Comparison of ENCODE assay signal across 1 cellular context in genomic region chr20:37528442-37529213, GRCh38.
TF ChIP-seq lines count a peak whose summit lies in the region.

No MANE protein-coding gene starts in this region.

TF ChIP-seq in GM12878, 131 proteins besides CTCF, POLR2A, EP300 and RAD21 (continued from another document):
- TF ChIP-seq ZBTB40 (IDR thresholded peaks at IDR 0.05; ENCODE audit: borderline replicate concordance) (no peak), TBL1XR1 (IDR thresholded peaks at IDR 0.05; ENCODE audit: low read depth, low read length) (no peak), STAT3 (IDR thresholded peaks at IDR 0.05; ENCODE audit: low read depth, low read length) (no peak)
